29 cellular contexts compared by ENCODE assay signal in the genomic region with DNA sequence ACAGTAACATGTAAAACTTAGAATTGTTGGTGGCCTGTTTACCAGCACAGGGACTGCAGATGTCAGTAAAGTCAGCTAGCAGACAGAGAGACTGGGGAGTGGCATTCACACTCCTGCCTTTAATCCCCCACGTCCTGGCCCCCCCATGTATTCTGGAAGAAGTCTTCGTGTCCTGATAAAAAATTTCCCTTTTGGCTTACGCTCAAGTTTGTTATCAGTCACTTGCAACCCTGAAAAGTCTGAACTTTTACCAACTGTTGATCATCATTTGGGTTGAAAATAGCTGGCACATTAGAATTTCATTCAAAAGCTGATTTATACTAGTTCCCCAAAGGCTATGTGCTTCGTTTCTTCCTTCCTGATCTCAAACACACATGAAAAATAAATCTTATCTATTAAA. TPM values are rescaled to one million over a fixed set of nuclear protein-coding genes. Genes with fewer than 3 reads are reported as not detected.
DNase-seq lines count a peak whose midpoint lies in the region; ATAC-seq, FAIRE-seq and TF ChIP-seq lines count a peak whose summit lies in the region.
"Had no signal": no experiment of that assay in that cellular context is flagged by ENCODE, and none has a peak within 500 bp of the region (broad histone marks: within the 10 kb centered on the region; RNA-seq: fewer than 3 reads in every experiment).

No MANE protein-coding gene starts in this region.

- 59% methylated on average over 4 of the region's 4 CpGs for WGBS in liver
- WGBS in HepG2 (ENCODE audit: low lambda C conversion rate): 0% methylated on average over 4 of the region's 4 CpGs
- 0% methylated on average over 4 of the region's 4 CpGs for WGBS in K562 (ENCODE audit: insufficient coverage, low coverage, missing lambda C conversion rate)
- WGBS in right lobe of liver (ENCODE audit: insufficient coverage, low coverage, low lambda C conversion rate, missing lambda C conversion rate): 22% methylated on average over 4 of the region's 4 CpGs

- no peaks in the 10 kb centered on the region for H3K79me2 ChIP-seq in HepG2 (ENCODE audit: insufficient read depth, low read length)
- H3K79me2 ChIP-seq in K562 (ENCODE audit: control insufficient read depth, insufficient read depth, low read length): no peaks in the 10 kb centered on the region

- TF ChIP-seq POLR2A in HepG2 (IDR thresholded peaks at IDR 0.05; ENCODE audit: insufficient read depth in 1 of 2, low read depth in 2 of 2, low read length in 2 of 2) (no peak), K562 (conservative IDR thresholded peaks at IDR 0.05) (no peak), right lobe of liver (IDR thresholded peaks at IDR 0.05) (no peak)

- BruUV-seq in HepG2 (replicated peaks; lab: Mats Ljungman, UMichigan) (no TSS peak), K562 (replicated peaks; lab: Mats Ljungman, UMichigan) (no TSS peak)

- no peak for DNase-seq in HepG2 (ENCODE audit: low spot score)
- DNase-seq in K562 (ENCODE audit: extremely low read depth in 1 of 4, low spot score in 3 of 4): peak; percentile 31 to 84 (median 52)
- DNase-seq in right lobe of liver: no peak
- DNase-seq in coronary artery (ENCODE audit: low spot score): no peak
- no peak for DNase-seq in cerebellum (ENCODE audit: low spot score)
- DNase-seq in D341Med (ENCODE audit: low spot score): no peak
- DNase-seq in NCI-H2227 treated with DMSO at 0.1 percent for 48 hours (lab: John Stamatoyannopoulos, UW): no peak
- DNase-seq: 8988T; CD8-positive, alpha-beta memory T cell; DMS53; IMR-90; Karpas-422; MV-4-11; NCI-H1105 treated with DMSO at 0.1 percent for 48 hours; NCI-H1694 treated with DMSO at 0.1 percent for 48 hours; NCI-H2081 treated with DMSO at 0.1 percent for 48 hours; NCI-H2171 treated with DMSO at 0.1 percent for 48 hours; NCI-H446 treated with DMSO at 0.1 percent for 48 hours; NCI-H526 treated with DMSO at 0.1 percent for 48 hours; PC-3; Right ventricle myocardium superior had no signal

- no peaks in the 10 kb centered on the region for H3K9me3 ChIP-seq in liver (ENCODE audit: control insufficient read depth in 4 of 4, low read length in 3 of 4)
- no peaks in the 10 kb centered on the region for H3K9me3 ChIP-seq in HepG2 (ENCODE audit: low read length)
- no peaks in the 10 kb centered on the region for H3K9me3 ChIP-seq in K562 (replicated peaks; ENCODE audit: control insufficient read depth, insufficient read depth, low read depth, low read length)
- H3K9me3 ChIP-seq in right lobe of liver: no peaks in the 10 kb centered on the region

- peak in 1 of 2 donors; percentile 3 for TF ChIP-seq RAD21 in liver (IDR thresholded peaks at IDR 0.05)
- TF ChIP-seq RAD21 in HepG2 (CRISPR knock-in tag; IDR thresholded peaks at IDR 0.05): no peak
- no peak for TF ChIP-seq RAD21 in K562 (CRISPR knock-in tag; conservative IDR thresholded peaks at IDR 0.05 in 1 of 2, IDR thresholded peaks at IDR 0.05 in 1 of 2)

- intact Hi-C loops in HepG2 (cut with micrococcal nuclease; ENCODE audit: unreplicated experiment) (no loop called here), K562 (cut with micrococcal nuclease) (no loop called here), right lobe of liver (cut with DNase I) (no loop called here)

- no peak overlapping the region for H3K4me2 ChIP-seq in HepG2 (ENCODE audit: low read depth, low read length)
- peak overlapping the region; percentile 58 for H3K4me2 ChIP-seq in K562 (ENCODE audit: insufficient read depth, low read length)

- no peaks in the 10 kb centered on the region for H3K9me1 ChIP-seq in K562 (ENCODE audit: control insufficient read depth, insufficient read depth, low read length)

- H4K20me1 ChIP-seq in HepG2 (ENCODE audit: insufficient read depth, low read length) (no peaks in the 10 kb centered on the region), K562 (replicated peaks; ENCODE audit: control insufficient read depth, insufficient read depth, low read length) (no peaks in the 10 kb centered on the region)

- H3K9ac ChIP-seq in liver (ENCODE audit: low read depth in 1 of 2, low read length in 2 of 2) (no peak overlapping the region), HepG2 (ENCODE audit: insufficient read depth, low read depth, low read length) (no peak overlapping the region), K562 (ENCODE audit: insufficient read depth in 1 of 2, low read depth in 2 of 2, low read length in 2 of 2) (no peak overlapping the region)

- no peak overlapping the region for H3K4me3 ChIP-seq in liver (ENCODE audit: low read depth in 1 of 3, low read length in 3 of 3)
- H3K4me3 ChIP-seq in HepG2 (replicated peaks in 1 of 3; ENCODE audit: insufficient read depth in 1 of 3, low read depth in 2 of 3, low read length in 3 of 3): no peak overlapping the region
- H3K4me3 ChIP-seq in K562: no peak overlapping the region
- no peak overlapping the region for H3K4me3 ChIP-seq in right lobe of liver
- H3K4me3 ChIP-seq in coronary artery: no peak overlapping the region

- no peaks in the 10 kb centered on the region for H3K4me1 ChIP-seq in liver (ENCODE audit: control insufficient read depth in 4 of 4, insufficient read depth in 4 of 4, low read length in 3 of 4)
- H3K4me1 ChIP-seq in HepG2 (ENCODE audit: insufficient read depth, low read length): peaks cover 18% of the 10 kb centered on the region
- peaks cover 4 to 15% of the 10 kb centered on the region in 2 experiments; a peak in 3 of 5 replicates for H3K4me1 ChIP-seq in K562 (replicated peaks in 1 of 2; ENCODE audit: control insufficient read depth in 2 of 2, insufficient read depth in 2 of 2, low read length in 2 of 2)
- no peaks in the 10 kb centered on the region for H3K4me1 ChIP-seq in right lobe of liver

- H3K27me3 ChIP-seq in liver (ENCODE audit: control insufficient read depth in 4 of 4, insufficient read depth in 4 of 4, low read length in 3 of 4): no peaks in the 10 kb centered on the region
- peaks cover 2 to 15% of the 10 kb centered on the region in 2 experiments; a peak in 4 of 5 replicates for H3K27me3 ChIP-seq in HepG2 (ENCODE audit: control insufficient read depth in 1 of 2, insufficient read depth in 2 of 2, low read length in 2 of 2)
- H3K27me3 ChIP-seq in K562 (ENCODE audit: control insufficient read depth in 2 of 2, insufficient read depth in 2 of 2, low read length in 2 of 2): no peaks in the 10 kb centered on the region; a peak in 1 of 5 replicates
- no peaks in the 10 kb centered on the region for H3K27me3 ChIP-seq in right lobe of liver

- H3K36me3 ChIP-seq in liver (ENCODE audit: control insufficient read depth in 4 of 4, insufficient read depth in 3 of 4, low read depth in 1 of 4, low read length in 3 of 4) (no peaks in the 10 kb centered on the region), HepG2 (replicated peaks in 1 of 2; ENCODE audit: control insufficient read depth in 1 of 2, insufficient read depth in 2 of 2, low read length in 2 of 2) (no peaks in the 10 kb centered on the region), K562 (ENCODE audit: control insufficient read depth, insufficient read depth, low read length) (no peaks in the 10 kb centered on the region), right lobe of liver (no peaks in the 10 kb centered on the region)

- H2AFZ ChIP-seq in HepG2 (ENCODE audit: low read length): no peak overlapping the region
- H2AFZ ChIP-seq in K562 (ENCODE audit: low read depth, low read length): peak overlapping the region; percentile 37

- H3K27ac ChIP-seq in liver (ENCODE audit: low read depth in 1 of 2, low read length in 2 of 2) (no peak overlapping the region), HepG2 (ENCODE audit: extremely low read length, insufficient read depth, low read length) (no peak overlapping the region), K562 (ENCODE audit: extremely low read depth, low read depth, low read length) (no peak overlapping the region), right lobe of liver (no peak overlapping the region), coronary artery (no peak overlapping the region)
- H3K27ac ChIP-seq: C4-2B had no signal

- no peak for TF ChIP-seq EP300 in HepG2 (IDR thresholded peaks at IDR 0.05; ENCODE audit: low read depth in 2 of 2, low read length in 2 of 2)
- no peak for TF ChIP-seq EP300 in HepG2 (CRISPR knock-in tag; IDR thresholded peaks at IDR 0.05; ENCODE audit: borderline replicate concordance)
- TF ChIP-seq EP300 in K562 (IDR thresholded peaks at IDR 0.05; ENCODE audit: low read length): peak; percentile 79; the same call in 1 of the 2 replicates

- in situ Hi-C loops in HepG2 (cut with HindIII; ENCODE audit: extremely low pct_ligation_motif_present, low pct_unique_long_range_greater_than_20kb): no loop called here
- in situ Hi-C loops in K562 (cut with MboI): no loop called here

- POLR2A ChIA-PET in HepG2 (lab: Yijun Ruan, JAX) (no interaction called here), K562 (lab: Yijun Ruan, JAX) (interaction anchor here (0.6 to 1.2 kb wide), 3 partner anchors 17 to 46 kb away, joined by 3 read pairs; no protein-coding TSS in a partner anchor)

- ATAC-seq in HepG2 (no peak), K562 (peak; percentile 90), right lobe of liver (peak; percentile 65 to 82 (median 76))
- ATAC-seq: HCT116, PC-3 had no signal

- TF ChIP-seq CTCF in liver (IDR thresholded peaks at IDR 0.05; ENCODE audit: low read depth, low read length, missing input control): no peak
- no peak for TF ChIP-seq CTCF in HepG2 (CRISPR knock-in tag; IDR thresholded peaks at IDR 0.05)
- TF ChIP-seq CTCF in K562 (IDR thresholded peaks at IDR 0.05 in 2 of 3, conservative IDR thresholded peaks at IDR 0.05 in 1 of 3; ENCODE audit: insufficient read depth in 2 of 3, low read depth in 1 of 3, low read length in 3 of 3): peak in 2 of 3 experiments; percentile 7 to 10; a peak in 1 of 6 replicates
- TF ChIP-seq CTCF in right lobe of liver (IDR thresholded peaks at IDR 0.05): no peak
- no peak for TF ChIP-seq CTCF in coronary artery (IDR thresholded peaks at IDR 0.05)

- CTCF ChIA-PET in HepG2 (lab: Yijun Ruan, JAX; ENCODE audit: low intra/inter-chr PET ratio, low total read pairs) (no interaction called here), K562 (lab: Yijun Ruan, JAX; ENCODE audit: low intra/inter-chr PET ratio) (no interaction called here)

- no peak for FAIRE-seq in HepG2 (lab: Jason Lieb, UNC)
- peak; percentile 89 for FAIRE-seq in K562 (lab: Jason Lieb, UNC)
- FAIRE-seq: D721Med, GM19239, H1 had no signal

RNA-seq across cellular contexts. Expression of gene CRHBP, which starts 5.8 kb away (rescaled TPM):
- total RNA-seq in liver (100 to 1,000 TPM in 1 of 2 donors, 10 to 100 TPM in 1; 77.4 to 159 TPM), HepG2 (2016; rRNA removed; fragmentation: Illumina TruSeq; extraction: Trizol) (not detected in 2 replicates), K562 (2014; rRNA removed) (not detected in 2 replicates), K562 (2014; rRNA removed; fragmentation: Illumina TruSeq; extraction: Trizol) (not detected in 2 replicates), K562 (2015; rRNA removed; fragmentation: Illumina TruSeq; extraction: Trizol) (not detected in 2 replicates), K562 (2021) (not detected in 2 replicates), right lobe of liver (100 to 1,000 TPM in 2 of 6 experiments, 10 to 100 TPM in 4; 19.2 to 130 (median 40.6) TPM), cerebellum (0.64 TPM)
- polyA plus RNA-seq in liver (100 to 1,000 TPM in 1 of 2 donors, 10 to 100 TPM in 1; 37.3 to 106 TPM), HepG2 (2011; rRNA removed) (not detected in 2 replicates), K562 (2011; rRNA removed) (not detected in 2 replicates), K562 (2014; fragmentation: Illumina TruSeq; extraction: Trizol) (not detected in 2 replicates), K562 (2014; fragmentation: Nextera tagmentation; extraction: Ambion mirVana) (not detected), K562 (2014; rRNA removed) (0.35 TPM in 1 of 2 replicates, not detected in the other)
- total RNA-seq in HepG2 (2016; cell fraction: cytosol; rRNA removed; fragmentation: Illumina TruSeq; extraction: Trizol; ENCODE audit: low read depth): not detected in 2 replicates
- not detected in 2 replicates for total RNA-seq in HepG2 (2016; cell fraction: insoluble cytoplasmic fraction; rRNA removed; fragmentation: Illumina TruSeq; extraction: Trizol)
- total RNA-seq in HepG2 (2016; cell fraction: membrane; rRNA removed; fragmentation: Illumina TruSeq; extraction: Trizol): not detected in 2 replicates
- total RNA-seq in HepG2 (2016; cell fraction: nucleus; rRNA removed; fragmentation: Illumina TruSeq; extraction: Trizol): not detected in 2 replicates
- polyA plus RNA-seq in HepG2 (2011; cell fraction: cytosol; rRNA removed): not detected in 2 replicates
- polyA plus RNA-seq in HepG2 (2011; cell fraction: nucleus; rRNA removed): 0.26 TPM in 1 of 2 replicates, not detected in the other
- polyA plus RNA-seq in HepG2 (2012): not detected in 2 replicates
- not detected in 2 replicates for polyA plus RNA-seq in HepG2 (2016; cell fraction: cytosol; fragmentation: Illumina TruSeq; extraction: Trizol; ENCODE audit: low read depth)
- polyA plus RNA-seq in HepG2 (2016; cell fraction: insoluble cytoplasmic fraction; fragmentation: Illumina TruSeq; extraction: Trizol; ENCODE audit: low read depth): not detected in 2 replicates
- not detected in 2 replicates for polyA plus RNA-seq in HepG2 (2016; cell fraction: membrane; fragmentation: Illumina TruSeq; extraction: Trizol; ENCODE audit: low read depth)
- polyA plus RNA-seq in HepG2 (2016; cell fraction: nucleus; fragmentation: Illumina TruSeq; extraction: Trizol; ENCODE audit: insufficient read depth, low read depth): not detected in 2 replicates
- polyA minus RNA-seq in HepG2 (2011; rRNA and poly(A)+ RNA removed; ENCODE audit: low replicate concordance): not detected in 2 replicates
- not detected in 2 replicates for polyA minus RNA-seq in HepG2 (2011; cell fraction: cytosol; rRNA and poly(A)+ RNA removed)
- polyA minus RNA-seq in HepG2 (2011; cell fraction: nucleus; rRNA and poly(A)+ RNA removed): 0.77 TPM in 1 of 2 replicates, not detected in the other
- not detected in 2 replicates for total RNA-seq in K562 (2011; cell fraction: chromatin; rRNA removed; ENCODE audit: low replicate concordance)
- total RNA-seq in K562 (2011; cell fraction: nucleolus; rRNA removed): not detected in 2 replicates
- total RNA-seq in K562 (2011; cell fraction: nucleoplasm; rRNA removed): not detected in 2 replicates
- polyA plus RNA-seq in K562 (2011; cell fraction: cytosol; rRNA removed): not detected in 2 replicates
- polyA plus RNA-seq in K562 (2011; cell fraction: nucleus; rRNA removed): not detected in 2 replicates
- not detected in 2 replicates for polyA plus RNA-seq in K562 (2012)
- polyA minus RNA-seq in K562 (2011; rRNA and poly(A)+ RNA removed): not detected in 2 replicates
- not detected in 2 replicates for polyA minus RNA-seq in K562 (2011; cell fraction: cytosol; rRNA and poly(A)+ RNA removed)
- polyA minus RNA-seq in K562 (2011; cell fraction: nucleus; rRNA and poly(A)+ RNA removed): not detected in 2 replicates
- total RNA-seq: CD8-positive, alpha-beta memory T cell; H1; IMR-90; M059J; PC-3; SK-MEL-5 had no signal
- polyA plus RNA-seq: CD8-positive, alpha-beta memory T cell had no signal

Comparison
In these comparisons a context has a peak if more than half of its experiments do, and no peak if none do; other contexts are left out.
1. RNA of gene CRHBP, which starts 5.8 kb away (total RNA-seq): 77.4 to 159 TPM in liver and 19.2 to 130 TPM in right lobe of liver; 0.64 TPM in cerebellum (single experiment), not detected in HepG2 and not detected in K562; every median in the first group is over 10 times any median in the second.
2. CTCF ChIP-seq: peak in K562 (2 of 3); none in liver (single experiment), HepG2 (single experiment), right lobe of liver (0 of 4) and coronary artery (single experiment).
3. DNase-seq: peak in K562 (4 of 4); none in HepG2 (single experiment), right lobe of liver (0 of 3), coronary artery (single experiment), cerebellum (single experiment), D341Med (single experiment) and NCI-H2227 treated with DMSO at 0.1 percent for 48 hours (single experiment).